ENCODE assay signal across 16 cellular contexts in the genomic region with DNA sequence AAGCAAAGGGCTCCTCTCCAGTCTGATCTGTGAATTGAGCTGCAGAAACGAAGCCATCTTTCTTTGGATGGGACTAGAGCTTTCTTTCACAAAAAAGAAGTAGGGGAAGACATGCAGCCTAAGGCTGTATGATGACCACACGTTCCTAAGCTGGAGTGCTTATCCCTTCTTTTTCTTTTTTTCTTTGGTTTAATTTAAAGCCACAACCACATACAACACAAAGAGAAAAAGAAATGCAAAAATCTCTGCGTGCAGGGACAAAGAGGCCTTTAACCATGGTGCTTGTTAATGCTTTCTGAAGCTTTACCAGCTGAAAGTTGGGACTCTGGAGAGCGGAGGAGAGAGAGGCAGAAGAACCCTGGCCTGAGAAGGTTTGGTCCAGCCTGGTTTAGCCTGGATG.
A peak's percentile ranks its signal among the peaks of the same experiment; 100 is the strongest.
DNase-seq lines count a peak whose midpoint lies in the region; ATAC-seq, FAIRE-seq and TF ChIP-seq lines count a peak whose summit lies in the region.
"Had no signal": no experiment of that assay in that cellular context is flagged by ENCODE, and none has a peak within 500 bp of the region (broad histone marks: within the 10 kb centered on the region; RNA-seq: fewer than 3 reads in every experiment).

No MANE protein-coding gene starts in this region.

- no peak overlapping the region for H3K27ac ChIP-seq in right lobe of liver
- no peak overlapping the region for H3K27ac ChIP-seq in HepG2 (ENCODE audit: extremely low read length, insufficient read depth, low read length)
- peak overlapping the region; percentile 79; the same call in 1 of the 2 replicates for H3K27ac ChIP-seq in VCaP

- DNase-seq in right lobe of liver (no peak), HepG2 (ENCODE audit: low spot score) (no peak), mesothelial cell of epicardium (ENCODE audit: low spot score in 2 of 2, unreplicated experiment in 2 of 2) (no peak), NCI-H82 (lab: John Stamatoyannopoulos, UW) (no peak), SIG-M5 (lab: John Stamatoyannopoulos, UW) (no peak)
- DNase-seq: Caco-2, EL, KBM-7, NCI-H1417 treated with DMSO at 0.1 percent for 48 hours, NCI-H1930, NCI-H2171, NCI-H446, RPMI8226 had no signal

- no TSS peak for BruUV-seq in HepG2 (replicated peaks; lab: Mats Ljungman, UMichigan)

- POLR2A ChIA-PET in HepG2 (lab: Yijun Ruan, JAX) = no interaction called here

- no peak overlapping the region for H2AFZ ChIP-seq in HepG2 (ENCODE audit: low read length)

- in situ Hi-C loops in HepG2 (cut with HindIII; ENCODE audit: extremely low pct_ligation_motif_present, low pct_unique_long_range_greater_than_20kb) = no loop called here

- no peak overlapping the region for H3K4me3 ChIP-seq in right lobe of liver
- no peak overlapping the region for H3K4me3 ChIP-seq in HepG2 (replicated peaks in 1 of 3; ENCODE audit: insufficient read depth in 1 of 3, low read depth in 2 of 3, low read length in 3 of 3)

- intact Hi-C loops in right lobe of liver (cut with DNase I) (no loop called here), HepG2 (cut with micrococcal nuclease; ENCODE audit: unreplicated experiment) (no loop called here)

- TF ChIP-seq EP300 in HepG2 (IDR thresholded peaks at IDR 0.05; ENCODE audit: low read depth in 2 of 2, low read length in 2 of 2) (no peak), HepG2 (CRISPR knock-in tag; IDR thresholded peaks at IDR 0.05; ENCODE audit: borderline replicate concordance) (no peak)

- no peak for TF ChIP-seq RAD21 in HepG2 (CRISPR knock-in tag; IDR thresholded peaks at IDR 0.05)

- H3K9me3 ChIP-seq in right lobe of liver = no peaks in the 10 kb centered on the region
- H3K9me3 ChIP-seq in HepG2 (ENCODE audit: low read length) = no peaks in the 10 kb centered on the region
- H3K9me3 ChIP-seq: Caco-2 had no signal

- H4K20me1 ChIP-seq in HepG2 (ENCODE audit: insufficient read depth, low read length) = no peaks in the 10 kb centered on the region

- H3K4me2 ChIP-seq in HepG2 (ENCODE audit: low read depth, low read length) = no peak overlapping the region

- no peaks in the 10 kb centered on the region for H3K9me3 Mint-ChIP-seq in mesothelial cell of epicardium
- H3K9me3 Mint-ChIP-seq in stimulated activated memory B cell treated with anti-CD40 and anti-IgM and Interleukin-4, amounts not matched to agents 10 μg/mL and 1 μg/mL and 100 μg/mL, for 72 hours = no peaks in the 10 kb centered on the region

- H3K36me3 ChIP-seq in right lobe of liver (peaks cover 0 to 78% (median 48%) of the 10 kb centered on the region in 4 donors), HepG2 (replicated peaks in 1 of 2; ENCODE audit: control insufficient read depth in 1 of 2, insufficient read depth in 2 of 2, low read length in 2 of 2) (peaks cover 22 to 61% of the 10 kb centered on the region in 2 experiments)

- TF ChIP-seq CTCF in right lobe of liver (IDR thresholded peaks at IDR 0.05) (no peak), HepG2 (CRISPR knock-in tag; IDR thresholded peaks at IDR 0.05) (no peak), VCaP (conservative IDR thresholded peaks at IDR 0.05) (no peak), mesothelial cell of epicardium (IDR thresholded peaks at IDR 0.05; ENCODE audit: unreplicated experiment) (no peak)

- ATAC-seq in right lobe of liver = peak in 3 of 4 donors; percentile 8 to 27 (median 9)
- no peak for ATAC-seq in HepG2
- no peak for ATAC-seq in stimulated activated memory B cell treated with anti-CD40 and anti-IgM and Interleukin-4, amounts not matched to agents 10 μg/mL and 1 μg/mL and 100 μg/mL, for 72 hours

- no peaks in the 10 kb centered on the region for H3K4me1 ChIP-seq in right lobe of liver
- H3K4me1 ChIP-seq in HepG2 (ENCODE audit: insufficient read depth, low read length) = no peaks in the 10 kb centered on the region
- H3K4me1 ChIP-seq: Caco-2 had no signal

- no peak overlapping the region for H3K9ac ChIP-seq in HepG2 (ENCODE audit: insufficient read depth, low read depth, low read length)

- H3K79me2 ChIP-seq in HepG2 (ENCODE audit: insufficient read depth, low read length) = no peaks in the 10 kb centered on the region

- WGBS in right lobe of liver (ENCODE audit: insufficient coverage, low coverage, low lambda C conversion rate, missing lambda C conversion rate) = 75% methylated on average over 4 of the region's 4 CpGs
- WGBS in HepG2 (ENCODE audit: low lambda C conversion rate) = 97% methylated on average over 4 of the region's 4 CpGs

- H3K4me1 Mint-ChIP-seq in mesothelial cell of epicardium = peaks cover 71% of the 10 kb centered on the region
- H3K4me1 Mint-ChIP-seq in stimulated activated memory B cell treated with anti-CD40 and anti-IgM and Interleukin-4, amounts not matched to agents 10 μg/mL and 1 μg/mL and 100 μg/mL, for 72 hours = no peaks in the 10 kb centered on the region

- H3K4me3 Mint-ChIP-seq in mesothelial cell of epicardium = no peak overlapping the region
- no peak overlapping the region for H3K4me3 Mint-ChIP-seq in stimulated activated memory B cell treated with anti-CD40 and anti-IgM and Interleukin-4, amounts not matched to agents 10 μg/mL and 1 μg/mL and 100 μg/mL, for 72 hours

- H3K27ac Mint-ChIP-seq in mesothelial cell of epicardium = peak overlapping the region; percentile 71
- no peak overlapping the region for H3K27ac Mint-ChIP-seq in stimulated activated memory B cell treated with anti-CD40 and anti-IgM and Interleukin-4, amounts not matched to agents 10 μg/mL and 1 μg/mL and 100 μg/mL, for 72 hours

- CTCF ChIA-PET in HepG2 (lab: Yijun Ruan, JAX; ENCODE audit: low intra/inter-chr PET ratio, low total read pairs) = no interaction called here

- H3K27me3 Mint-ChIP-seq in mesothelial cell of epicardium (ENCODE audit: low read depth) = no peaks in the 10 kb centered on the region
- no peaks in the 10 kb centered on the region for H3K27me3 Mint-ChIP-seq in stimulated activated memory B cell treated with anti-CD40 and anti-IgM and Interleukin-4, amounts not matched to agents 10 μg/mL and 1 μg/mL and 100 μg/mL, for 72 hours

- TF ChIP-seq POLR2A in right lobe of liver (IDR thresholded peaks at IDR 0.05) (no peak), HepG2 (IDR thresholded peaks at IDR 0.05; ENCODE audit: insufficient read depth in 1 of 2, low read depth in 2 of 2, low read length in 2 of 2) (no peak)

- FAIRE-seq in HepG2 (lab: Jason Lieb, UNC) = no peak
- FAIRE-seq: H1 had no signal

- peaks cover 47% of the 10 kb centered on the region for H3K36me3 Mint-ChIP-seq in mesothelial cell of epicardium
- H3K36me3 Mint-ChIP-seq in stimulated activated memory B cell treated with anti-CD40 and anti-IgM and Interleukin-4, amounts not matched to agents 10 μg/mL and 1 μg/mL and 100 μg/mL, for 72 hours = peaks cover 77% of the 10 kb centered on the region

- H3K27me3 ChIP-seq in right lobe of liver = no peaks in the 10 kb centered on the region
- no peaks in the 10 kb centered on the region for H3K27me3 ChIP-seq in HepG2 (ENCODE audit: control insufficient read depth in 1 of 2, insufficient read depth in 2 of 2, low read length in 2 of 2)

TF ChIP-seq in HepG2, 621 proteins besides CTCF, POLR2A, EP300 and RAD21:
- TF ChIP-seq, protein P1, sequence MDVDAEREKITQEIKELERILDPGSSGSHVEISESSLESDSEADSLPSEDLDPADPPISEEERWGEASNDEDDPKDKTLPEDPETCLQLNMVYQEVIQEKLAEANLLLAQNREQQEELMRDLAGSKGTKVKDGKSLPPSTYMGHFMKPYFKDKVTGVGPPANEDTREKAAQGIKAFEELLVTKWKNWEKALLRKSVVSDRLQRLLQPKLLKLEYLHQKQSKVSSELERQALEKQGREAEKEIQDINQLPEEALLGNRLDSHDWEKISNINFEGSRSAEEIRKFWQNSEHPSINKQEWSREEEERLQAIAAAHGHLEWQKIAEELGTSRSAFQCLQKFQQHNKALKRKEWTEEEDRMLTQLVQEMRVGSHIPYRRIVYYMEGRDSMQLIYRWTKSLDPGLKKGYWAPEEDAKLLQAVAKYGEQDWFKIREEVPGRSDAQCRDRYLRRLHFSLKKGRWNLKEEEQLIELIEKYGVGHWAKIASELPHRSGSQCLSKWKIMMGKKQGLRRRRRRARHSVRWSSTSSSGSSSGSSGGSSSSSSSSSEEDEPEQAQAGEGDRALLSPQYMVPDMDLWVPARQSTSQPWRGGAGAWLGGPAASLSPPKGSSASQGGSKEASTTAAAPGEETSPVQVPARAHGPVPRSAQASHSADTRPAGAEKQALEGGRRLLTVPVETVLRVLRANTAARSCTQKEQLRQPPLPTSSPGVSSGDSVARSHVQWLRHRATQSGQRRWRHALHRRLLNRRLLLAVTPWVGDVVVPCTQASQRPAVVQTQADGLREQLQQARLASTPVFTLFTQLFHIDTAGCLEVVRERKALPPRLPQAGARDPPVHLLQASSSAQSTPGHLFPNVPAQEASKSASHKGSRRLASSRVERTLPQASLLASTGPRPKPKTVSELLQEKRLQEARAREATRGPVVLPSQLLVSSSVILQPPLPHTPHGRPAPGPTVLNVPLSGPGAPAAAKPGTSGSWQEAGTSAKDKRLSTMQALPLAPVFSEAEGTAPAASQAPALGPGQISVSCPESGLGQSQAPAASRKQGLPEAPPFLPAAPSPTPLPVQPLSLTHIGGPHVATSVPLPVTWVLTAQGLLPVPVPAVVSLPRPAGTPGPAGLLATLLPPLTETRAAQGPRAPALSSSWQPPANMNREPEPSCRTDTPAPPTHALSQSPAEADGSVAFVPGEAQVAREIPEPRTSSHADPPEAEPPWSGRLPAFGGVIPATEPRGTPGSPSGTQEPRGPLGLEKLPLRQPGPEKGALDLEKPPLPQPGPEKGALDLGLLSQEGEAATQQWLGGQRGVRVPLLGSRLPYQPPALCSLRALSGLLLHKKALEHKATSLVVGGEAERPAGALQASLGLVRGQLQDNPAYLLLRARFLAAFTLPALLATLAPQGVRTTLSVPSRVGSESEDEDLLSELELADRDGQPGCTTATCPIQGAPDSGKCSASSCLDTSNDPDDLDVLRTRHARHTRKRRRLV (CRISPR knock-in tag; IDR thresholded peaks at IDR 0.05) = no peak
TF ChIP-seq in HepG2: peak in this region for 0.

Comparison
In these comparisons a context has a peak if more than half of its experiments do, and no peak if none do; other contexts are left out.
1. ATAC-seq: peak in right lobe of liver (3 of 4); none in HepG2 (single experiment) and stimulated activated memory B cell treated with anti-CD40 and anti-IgM and Interleukin-4, amounts not matched to agents 10 μg/mL and 1 μg/mL and 100 μg/mL, for 72 hours (single experiment).